Comparison of ENCODE assay signal across 8 cellular contexts in the genomic region with DNA sequence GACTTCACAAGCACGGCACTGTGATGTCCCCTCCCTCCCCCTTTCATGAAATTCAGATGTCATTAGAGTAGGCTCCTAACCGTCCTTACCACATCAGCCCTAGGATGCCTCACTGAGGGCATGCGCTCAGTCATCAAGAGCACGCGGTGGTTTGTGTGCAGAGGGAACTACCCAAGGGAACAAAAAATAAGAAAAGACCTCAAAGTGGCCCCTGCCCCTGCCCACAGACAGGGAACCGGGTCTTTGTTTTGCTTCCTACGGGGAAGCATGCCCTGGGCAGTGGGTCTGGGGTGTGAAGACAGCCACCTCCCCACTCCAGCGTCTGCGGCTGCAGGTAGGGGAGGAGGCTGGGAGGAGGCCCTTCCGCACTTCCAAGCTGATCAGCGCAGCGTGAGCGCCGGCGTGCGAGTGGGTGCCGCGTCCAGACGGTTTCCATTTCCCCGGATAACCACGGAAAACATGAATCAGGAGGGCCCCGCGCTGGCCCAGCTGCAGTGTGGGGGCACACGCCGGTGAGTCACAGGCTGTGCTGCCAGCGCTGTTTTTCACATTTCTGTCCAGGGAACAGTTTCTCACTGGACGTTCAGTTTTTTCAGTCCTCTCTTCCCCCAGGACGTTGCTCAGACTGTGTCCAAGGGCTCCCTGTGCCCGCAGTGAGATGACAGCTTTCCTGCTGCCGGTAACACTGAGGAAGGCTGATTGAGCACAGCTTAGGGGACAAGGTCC.
A peak's percentile ranks its signal among the peaks of the same experiment; 100 is the strongest.
DNase-seq lines count a peak whose midpoint lies in the region; TF ChIP-seq lines count a peak whose summit lies in the region.

No MANE protein-coding gene starts in this region.

- H4K91ac ChIP-seq in H9 (ENCODE audit: insufficient read length, low read depth, low read length) = no peak overlapping the region

- TF ChIP-seq CTCF in fibroblast of lung (conservative IDR thresholded peaks at IDR 0.05 in 1 of 2, IDR thresholded peaks at IDR 0.05 in 1 of 2; ENCODE audit: low read depth in 1 of 2, low read length in 2 of 2) (no peak), spleen (IDR thresholded peaks at IDR 0.05 in 8 of 11, conservative IDR thresholded peaks at IDR 0.05 in 3 of 11) (no peak), H9 (conservative IDR thresholded peaks at IDR 0.05) (no peak)

- H3K4me1 ChIP-seq in fibroblast of lung (ENCODE audit: control insufficient read depth, extremely low read depth, insufficient read depth, low read length) (peaks cover 28% of the 10 kb centered on the region), spleen (no peaks in the 10 kb centered on the region), H9 (ENCODE audit: insufficient read depth, low read length) (no peaks in the 10 kb centered on the region)

- H3K23me2 ChIP-seq in H9 (ENCODE audit: insufficient read length, low read depth, low read length, poor library complexity, severe bottlenecking) = no peaks in the 10 kb centered on the region

- H3K27me3 Mint-ChIP-seq in T-helper 2 cell treated with Interferon-gamma antibody and Interleukin-4, amounts not matched to agents 5 μg/mL and 100 μg/mL, for 36 hours (ENCODE audit: low read depth) = no peaks in the 10 kb centered on the region
- peaks cover 2% of the 10 kb centered on the region for H3K27me3 Mint-ChIP-seq in H9 (ENCODE audit: low read depth)

- H3K36me3 Mint-ChIP-seq in T-helper 2 cell treated with Interferon-gamma antibody and Interleukin-4, amounts not matched to agents 5 μg/mL and 100 μg/mL, for 36 hours (ENCODE audit: low read depth) = no peaks in the 10 kb centered on the region
- H3K36me3 Mint-ChIP-seq in H9 (ENCODE audit: insufficient read depth in 1 of 3, low read depth in 3 of 3) = peaks cover 0 to 2% (median 0%) of the 10 kb centered on the region in 3 experiments; a peak in 1 of 7 replicates

- no peak overlapping the region for H3T11ph ChIP-seq in H9 (ENCODE audit: low read length)

- H3K23ac ChIP-seq in H9 (ENCODE audit: insufficient read length, low read depth, low read length) = no peak overlapping the region

- no peak overlapping the region for H2BK5ac ChIP-seq in H9 (ENCODE audit: insufficient read length, low read length)

- H3K4me2 ChIP-seq in fibroblast of lung (ENCODE audit: extremely low read depth, insufficient read depth, low read length) (peak overlapping the region; percentile 4), H9 (ENCODE audit: insufficient read depth, insufficient read length, low read length) (no peak overlapping the region)

- H2AFZ ChIP-seq in fibroblast of lung (ENCODE audit: low read length) (peak overlapping the region; percentile 64), H9 (ENCODE audit: low read length) (no peak overlapping the region)

- no peak overlapping the region for H2BK20ac ChIP-seq in H9 (ENCODE audit: low read depth, low read length, poor library complexity, severe bottlenecking)

- H3K4ac ChIP-seq in H9 (ENCODE audit: low read depth, low read length) = no peak overlapping the region

- no peak overlapping the region for H3K14ac ChIP-seq in H9 (ENCODE audit: insufficient read depth, low read length)

- H3K9ac ChIP-seq in fibroblast of lung (ENCODE audit: insufficient read depth, low read length) (peak overlapping the region; percentile 61), H9 (ENCODE audit: extremely low read depth, insufficient read length, low read length) (no peak overlapping the region)

- no peak overlapping the region for H4K5ac ChIP-seq in H9 (ENCODE audit: insufficient read length, low read depth, low read length)

- no peak overlapping the region for H2BK12ac ChIP-seq in H9 (ENCODE audit: insufficient read length, low read depth, low read length)

- no peak overlapping the region for H2BK120ac ChIP-seq in H9 (ENCODE audit: low read depth, low read length, poor library complexity, severe bottlenecking)

- DNase-seq in Ammon's horn (ENCODE audit: low spot score) (peak; percentile 17), fibroblast of lung (ENCODE audit: low read depth in 2 of 2) (peak; percentile 84 to 95), spleen (peak; percentile 60), SW 1271 (lab: John Stamatoyannopoulos, UW) (no peak), midbrain (lab: John Stamatoyannopoulos, UW) (no peak), NCI-H1694 treated with DMSO at 0.1 percent for 48 hours (lab: John Stamatoyannopoulos, UW) (no peak), H9 (no peak)
- DNase-seq in T-helper 2 cell treated with Interferon-gamma antibody and Interleukin-4, amounts not matched to agents 5 μg/mL and 100 μg/mL, for 36 hours (ENCODE audit: low spot score) = peak; percentile 70

- H3K36me3 ChIP-seq in fibroblast of lung (ENCODE audit: control insufficient read depth, insufficient read depth, low read length) = no peaks in the 10 kb centered on the region
- no peaks in the 10 kb centered on the region for H3K36me3 ChIP-seq in spleen

- H3K27me3 ChIP-seq in fibroblast of lung (ENCODE audit: control insufficient read depth, insufficient read depth, low read length) (no peaks in the 10 kb centered on the region), spleen (replicated peaks in 1 of 7) (peaks cover 0 to 23% (median 0%) of the 10 kb centered on the region in 7 donors), H9 (ENCODE audit: insufficient read depth, low read length) (no peaks in the 10 kb centered on the region; the same call in 1 of the 2 replicates)

- H3K27ac ChIP-seq in fibroblast of lung (ENCODE audit: insufficient read depth, low read length) (peak overlapping the region; percentile 74), spleen (no peak overlapping the region), H9 (ENCODE audit: insufficient read length, low read depth, low read length) (no peak overlapping the region)

- no peak overlapping the region for H3K18ac ChIP-seq in H9 (ENCODE audit: insufficient read length, low read depth, low read length)

- no peak overlapping the region for H2BK15ac ChIP-seq in H9 (ENCODE audit: low read depth, low read length)

- intact Hi-C loops in spleen (cut with DNase I; ENCODE audit: low total_unique reads) = loop anchor here (10.0 kb wide), 2 partner anchors 319 to 419 kb away; no protein-coding TSS in a partner anchor

- H2AK5ac ChIP-seq in H9 (ENCODE audit: insufficient read length, low read length) = no peak overlapping the region

- no peaks in the 10 kb centered on the region for H3K79me2 ChIP-seq in fibroblast of lung (ENCODE audit: control insufficient read depth, insufficient read depth, low read length)
- no peaks in the 10 kb centered on the region for H3K79me2 ChIP-seq in H9 (ENCODE audit: insufficient read depth, low read length)

- 42 to 65% (median 57%) methylated on average over 22 to 30 of the region's 30 CpGs for WGBS in spleen, 5 donors
- no CpG with 5 or more reads among the region's 30 CpGs for WGBS in H9 (ENCODE audit: extremely low coverage, insufficient read length, low lambda C conversion rate)

- H3K4me3 Mint-ChIP-seq in T-helper 2 cell treated with Interferon-gamma antibody and Interleukin-4, amounts not matched to agents 5 μg/mL and 100 μg/mL, for 36 hours = peak overlapping the region; percentile 13
- no peak overlapping the region for H3K4me3 Mint-ChIP-seq in H9

- H3K9me3 ChIP-seq in fibroblast of lung (ENCODE audit: control insufficient read depth, insufficient read depth, low read depth, low read length) (no peaks in the 10 kb centered on the region), spleen (no peaks in the 10 kb centered on the region), H9 (ENCODE audit: control insufficient read depth, low read depth, low read length) (no peaks in the 10 kb centered on the region)

- H3K9me3 Mint-ChIP-seq in T-helper 2 cell treated with Interferon-gamma antibody and Interleukin-4, amounts not matched to agents 5 μg/mL and 100 μg/mL, for 36 hours = no peaks in the 10 kb centered on the region
- H3K9me3 Mint-ChIP-seq in H9 = peaks cover 0 to 2% of the 10 kb centered on the region in 2 experiments; a peak in 1 of 5 replicates

- H3K56ac ChIP-seq in H9 (ENCODE audit: insufficient read length, low read depth, low read length) = no peak overlapping the region

- TF ChIP-seq POLR2A in spleen (IDR thresholded peaks at IDR 0.05) = no peak

- no peak overlapping the region for H3K4me3 ChIP-seq in fibroblast of lung (replicated peaks in 1 of 4; ENCODE audit: control extremely low read depth in 1 of 4, insufficient read depth in 1 of 4, low read depth in 3 of 4, low read length in 4 of 4)
- no peak overlapping the region for H3K4me3 ChIP-seq in spleen

- no peaks in the 10 kb centered on the region for H3K79me1 ChIP-seq in H9 (ENCODE audit: insufficient read depth, low read depth, low read length, poor library complexity, severe bottlenecking)

- peaks cover 14% of the 10 kb centered on the region for H3K4me1 Mint-ChIP-seq in T-helper 2 cell treated with Interferon-gamma antibody and Interleukin-4, amounts not matched to agents 5 μg/mL and 100 μg/mL, for 36 hours (ENCODE audit: low read depth)
- peaks cover 5 to 7% of the 10 kb centered on the region in 2 experiments for H3K4me1 Mint-ChIP-seq in H9

- H4K20me1 ChIP-seq in fibroblast of lung (ENCODE audit: control insufficient read depth, extremely low read depth, insufficient read depth, low read length) (no peaks in the 10 kb centered on the region), H9 (ENCODE audit: control insufficient read depth, insufficient read depth, insufficient read length) (no peaks in the 10 kb centered on the region)

- H4K8ac ChIP-seq in H9 (replicated peaks; ENCODE audit: insufficient read length, low read depth, low read length) = no peak overlapping the region

- no peak overlapping the region for H3K27ac Mint-ChIP-seq in T-helper 2 cell treated with Interferon-gamma antibody and Interleukin-4, amounts not matched to agents 5 μg/mL and 100 μg/mL, for 36 hours
- no peak overlapping the region; a peak in 1 of 7 replicates for H3K27ac Mint-ChIP-seq in H9

Comparison
In these comparisons a context has a peak if more than half of its experiments do, and no peak if none do; other contexts are left out.
1. DNase-seq: peak in Ammon's horn (single experiment), T-helper 2 cell treated with Interferon-gamma antibody and Interleukin-4, amounts not matched to agents 5 μg/mL and 100 μg/mL, for 36 hours (single experiment), fibroblast of lung (2 of 2) and spleen (single experiment); none in SW 1271 (0 of 2), midbrain (single experiment), NCI-H1694 treated with DMSO at 0.1 percent for 48 hours (single experiment) and H9 (single experiment).